7 cellular contexts compared by ENCODE assay signal in genomic region chr16:24332695-24333094, GRCh38.
"Had no signal": no experiment of that assay in that cellular context is flagged by ENCODE, and none has a peak within 500 bp of the region (broad histone marks: within the 10 kb centered on the region; RNA-seq: fewer than 3 reads in every experiment).

No MANE protein-coding gene starts in this region.

- H3K4me3 ChIP-seq: K562 had no signal

- H3K9ac ChIP-seq: KMS-11 had no signal

- ATAC-seq: K562 had no signal

- H3K27ac ChIP-seq: HL-60, KMS-11 had no signal

- FAIRE-seq: HTR-8/SVneo, K562 had no signal

- H3K4me2 ChIP-seq: KMS-11 had no signal

- DNase-seq: IMR-90, KBM-7, KG1 had no signal
